Comparison of ENCODE assay signal across 25 cellular contexts in the genomic region with DNA sequence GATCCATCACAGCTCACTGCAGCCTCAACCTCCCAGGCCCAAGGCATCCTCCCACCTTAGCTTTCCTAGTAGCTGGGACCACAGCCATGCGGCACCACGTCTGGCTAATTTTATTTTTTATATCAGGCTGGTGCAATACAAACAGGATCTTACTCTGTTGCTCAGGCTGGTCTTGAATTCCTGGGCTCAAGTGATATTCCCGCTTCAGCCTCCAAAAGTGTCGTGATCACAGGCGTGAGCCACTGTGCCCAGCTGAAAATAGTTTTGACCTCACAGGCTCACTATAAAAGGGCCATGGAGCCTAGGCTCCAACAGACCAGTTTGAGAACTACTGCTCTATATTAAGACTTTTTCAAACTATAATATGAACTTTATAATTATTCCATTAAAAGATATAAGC.
"Had no signal": no experiment of that assay in that cellular context is flagged by ENCODE, and none has a peak within 500 bp of the region (broad histone marks: within the 10 kb centered on the region; RNA-seq: fewer than 3 reads in every experiment).

No MANE protein-coding gene starts in this region.

- H3K4me3 Mint-ChIP-seq: activated B cell treated with CpG ODN at 0.5 μM for 24 hours; activated CD4-positive, alpha-beta T cell treated with anti-CD3 and anti-CD28 coated beads for 36 hours; activated naive CD8-positive, alpha-beta T cell treated with anti-CD3 and anti-CD28 coated beads for 36 hours; activated T-helper 17 cell treated with anti-CD3 and anti-CD28 coated beads, Interleukin-2, amount 50 U/mL, for 72 hours; endodermal cell; mesothelial cell of epicardium; natural killer cell treated with Interleukin-12 subunit alpha and Interleukin-12 subunit beta and Interleukin-15 and Interleukin-18, amount 100 ng/mL, for 72 hours; stimulated activated effector memory CD8-positive, alpha-beta T cell treated with anti-CD3 and anti-CD28 coated beads, Interleukin-12 subunit alpha, Interleukin-12 subunit beta, amount 100 ng/mL, for 72 hours; stimulated activated naive CD8-positive, alpha-beta T cell treated with anti-CD3 and anti-CD28 coated beads, Interleukin-15, amount 100 ng/mL, for 72 hours; T-helper 1 cell treated with Interleukin-12 subunit alpha and Interleukin-12 subunit beta and Interleukin-4 antibody, amounts not matched to agents 30 μg/mL and 1 μg/mL, for 36 hours had no signal

- H3K4me3 ChIP-seq: breast epithelium, coronary artery, esophagus squamous epithelium, gastroesophageal sphincter, left lung, pancreas, tibial nerve had no signal

- H3K9me3 Mint-ChIP-seq: activated B cell treated with CpG ODN at 0.5 μM for 24 hours; activated naive CD8-positive, alpha-beta T cell treated with anti-CD3 and anti-CD28 coated beads for 36 hours; activated T-helper 17 cell treated with anti-CD3 and anti-CD28 coated beads, Interleukin-2, amount 50 U/mL, for 72 hours; endodermal cell; natural killer cell treated with Interleukin-12 subunit alpha and Interleukin-12 subunit beta and Interleukin-15 and Interleukin-18, amount 100 ng/mL, for 72 hours; stimulated activated effector memory CD8-positive, alpha-beta T cell treated with anti-CD3 and anti-CD28 coated beads, Interleukin-12 subunit alpha, Interleukin-12 subunit beta, amount 100 ng/mL, for 72 hours; stimulated activated naive CD8-positive, alpha-beta T cell treated with anti-CD3 and anti-CD28 coated beads, Interleukin-15, amount 100 ng/mL, for 72 hours; T-helper 1 cell treated with Interleukin-12 subunit alpha and Interleukin-12 subunit beta and Interleukin-4 antibody, amounts not matched to agents 30 μg/mL and 1 μg/mL, for 36 hours had no signal

- H3K27me3 Mint-ChIP-seq: activated B cell treated with CpG ODN at 0.5 μM for 24 hours; activated CD4-positive, alpha-beta T cell treated with anti-CD3 and anti-CD28 coated beads for 36 hours; activated naive CD8-positive, alpha-beta T cell treated with anti-CD3 and anti-CD28 coated beads for 36 hours; activated T-helper 17 cell treated with anti-CD3 and anti-CD28 coated beads, Interleukin-2, amount 50 U/mL, for 72 hours; natural killer cell treated with Interleukin-12 subunit alpha and Interleukin-12 subunit beta and Interleukin-15 and Interleukin-18, amount 100 ng/mL, for 72 hours; stimulated activated naive CD8-positive, alpha-beta T cell treated with anti-CD3 and anti-CD28 coated beads, Interleukin-15, amount 100 ng/mL, for 72 hours had no signal

- H3K36me3 ChIP-seq: breast epithelium had no signal

- H3K27ac Mint-ChIP-seq: activated B cell treated with CpG ODN at 0.5 μM for 24 hours; activated CD4-positive, alpha-beta T cell treated with anti-CD3 and anti-CD28 coated beads for 36 hours; activated naive CD8-positive, alpha-beta T cell treated with anti-CD3 and anti-CD28 coated beads for 36 hours; activated T-helper 17 cell treated with anti-CD3 and anti-CD28 coated beads, Interleukin-2, amount 50 U/mL, for 72 hours; endodermal cell; mesothelial cell of epicardium; natural killer cell treated with Interleukin-12 subunit alpha and Interleukin-12 subunit beta and Interleukin-15 and Interleukin-18, amount 100 ng/mL, for 72 hours; stimulated activated effector memory CD8-positive, alpha-beta T cell treated with anti-CD3 and anti-CD28 coated beads, Interleukin-12 subunit alpha, Interleukin-12 subunit beta, amount 100 ng/mL, for 72 hours; stimulated activated naive CD8-positive, alpha-beta T cell treated with anti-CD3 and anti-CD28 coated beads, Interleukin-15, amount 100 ng/mL, for 72 hours; T-helper 1 cell treated with Interleukin-12 subunit alpha and Interleukin-12 subunit beta and Interleukin-4 antibody, amounts not matched to agents 30 μg/mL and 1 μg/mL, for 36 hours had no signal

- H3K4me1 Mint-ChIP-seq: activated B cell treated with CpG ODN at 0.5 μM for 24 hours; activated naive CD8-positive, alpha-beta T cell treated with anti-CD3 and anti-CD28 coated beads for 36 hours; activated T-helper 17 cell treated with anti-CD3 and anti-CD28 coated beads, Interleukin-2, amount 50 U/mL, for 72 hours; endodermal cell; mesothelial cell of epicardium; stimulated activated effector memory CD8-positive, alpha-beta T cell treated with anti-CD3 and anti-CD28 coated beads, Interleukin-12 subunit alpha, Interleukin-12 subunit beta, amount 100 ng/mL, for 72 hours; stimulated activated naive CD8-positive, alpha-beta T cell treated with anti-CD3 and anti-CD28 coated beads, Interleukin-15, amount 100 ng/mL, for 72 hours had no signal

- H3K9me3 ChIP-seq: breast epithelium, esophagus squamous epithelium, gastroesophageal sphincter, left lung, neutrophil, pancreas, tibial nerve had no signal

- FAIRE-seq: pancreas had no signal

- H3K27ac ChIP-seq: breast epithelium, coronary artery, esophagus squamous epithelium, gastroesophageal sphincter, left lung, neutrophil, pancreas had no signal

- H3K27me3 ChIP-seq: breast epithelium, esophagus squamous epithelium, gastroesophageal sphincter, left lung, neutrophil, pancreas, tibial nerve had no signal

- DNase-seq: activated B cell treated with CpG ODN at 0.5 μM for 24 hours; activated CD4-positive, alpha-beta T cell treated with anti-CD3 and anti-CD28 coated beads for 36 hours; activated CD4-positive, alpha-beta T cell treated with anti-CD3 and anti-CD28 coated beads, Interleukin-2, amount 50 U/mL, for 48 hours; activated naive CD4-positive, alpha-beta T cell treated with Interleukin-2 at 50 U/mL for 16 hours; activated naive CD8-positive, alpha-beta T cell treated with anti-CD3 and anti-CD28 coated beads for 36 hours; activated T-cell treated with anti-CD3 and anti-CD28 coated beads, Interleukin-2, amount 50 U/mL, for 1 hour; amniotic stem cell; endodermal cell; esophagus squamous epithelium; kidney glomerular epithelial cell; left lung; mammary epithelial cell; stimulated activated CD4-positive, alpha-beta T cell treated with anti-CD3 and anti-CD28 coated beads, Interleukin-1b, Interleukin-23, amount 100 ng/mL, for 48 hours; stimulated activated naive CD8-positive, alpha-beta T cell treated with anti-CD3 and anti-CD28 coated beads, Interleukin-15, amount 100 ng/mL, for 72 hours had no signal

- H3K4me1 ChIP-seq: breast epithelium, esophagus squamous epithelium, gastroesophageal sphincter, left lung, pancreas had no signal
